ENCODE assay signal across 17 cellular contexts in the genomic region with DNA sequence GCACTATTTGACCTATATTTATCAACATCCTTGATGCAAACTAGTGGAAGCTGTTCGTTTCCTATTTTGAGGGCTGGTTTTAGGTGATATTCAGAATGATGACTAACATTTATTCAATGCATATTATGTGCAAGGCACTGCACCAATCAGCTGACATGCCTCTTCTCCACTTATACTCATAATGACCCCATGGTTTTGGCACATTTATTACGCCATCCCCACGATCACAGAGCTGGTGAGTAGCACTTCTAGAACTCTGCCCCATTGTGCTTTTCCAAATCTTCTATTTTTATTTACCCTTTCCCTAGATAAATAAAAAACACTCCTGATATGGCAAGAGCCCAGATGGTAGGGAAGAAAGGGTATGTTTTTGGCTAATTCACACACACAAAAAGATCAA. TPM values are rescaled to one million over a fixed set of nuclear protein-coding genes. Genes with fewer than 3 reads are reported as not detected.
DNase-seq lines count a peak whose midpoint lies in the region; ATAC-seq, FAIRE-seq and TF ChIP-seq lines count a peak whose summit lies in the region.
"Had no signal": no experiment of that assay in that cellular context is flagged by ENCODE, and none has a peak within 500 bp of the region (broad histone marks: within the 10 kb centered on the region; RNA-seq: fewer than 3 reads in every experiment).

No MANE protein-coding gene starts in this region.

- no peak overlapping the region for H3K4me3 Mint-ChIP-seq in activated naive CD8-positive, alpha-beta T cell treated with anti-CD3 and anti-CD28 coated beads for 36 hours
- H3K4me3 Mint-ChIP-seq: B cell; CD8-positive, alpha-beta T cell; GM23338; HFFc6 had no signal

- no peak for TF ChIP-seq CTCF in bronchial epithelial cell (IDR thresholded peaks at IDR 0.05; ENCODE audit: insufficient read depth, low read length, severe bottlenecking)
- TF ChIP-seq CTCF in fibroblast of villous mesenchyme (IDR thresholded peaks at IDR 0.05; ENCODE audit: insufficient read depth, low read depth, low read length): no peak

- no peak overlapping the region for H3K27ac Mint-ChIP-seq in activated naive CD8-positive, alpha-beta T cell treated with anti-CD3 and anti-CD28 coated beads for 36 hours
- H3K27ac Mint-ChIP-seq: B cell; CD8-positive, alpha-beta T cell; GM23338; HFFc6 had no signal

- FAIRE-seq in GM18507 (lab: Jason Lieb, UNC) (peak; percentile 62), bronchial epithelial cell (lab: Jason Lieb, UNC) (no peak)
- FAIRE-seq: G401.6, GM12891, H54 had no signal

- ATAC-seq in HG02884 (IDR thresholded peaks at IDR 0.05; ENCODE audit: unreplicated experiment): no peak
- ATAC-seq: CD8-positive, alpha-beta T cell; GM23338; HCT116 had no signal

- no peaks in the 10 kb centered on the region for H3K36me3 ChIP-seq in bronchial epithelial cell (ENCODE audit: control insufficient read depth, insufficient read depth, low read length)
- H3K36me3 ChIP-seq: BLaER1 treated with 17β-estradiol and CSF1 and Interleukin-3, amounts not matched to agents 10 nM and 100 nM had no signal

- H3K36me3 Mint-ChIP-seq in activated naive CD8-positive, alpha-beta T cell treated with anti-CD3 and anti-CD28 coated beads for 36 hours: no peaks in the 10 kb centered on the region

- H3K9me3 Mint-ChIP-seq in activated naive CD8-positive, alpha-beta T cell treated with anti-CD3 and anti-CD28 coated beads for 36 hours: no peaks in the 10 kb centered on the region
- H3K9me3 Mint-ChIP-seq: CD8-positive, alpha-beta T cell; GM23338; HFFc6 had no signal

- H3K27me3 Mint-ChIP-seq in activated naive CD8-positive, alpha-beta T cell treated with anti-CD3 and anti-CD28 coated beads for 36 hours: no peaks in the 10 kb centered on the region
- H3K27me3 Mint-ChIP-seq: B cell had no signal

- DNase-seq in GM18507 (ENCODE audit: extremely low spot score, insufficient read length, low read depth) (no peak), HCEC 1CT (peak; percentile 14), bronchial epithelial cell (ENCODE audit: low read depth) (peak; percentile 25), fibroblast of villous mesenchyme (ENCODE audit: low read depth) (peak; percentile 7), LoVo (ENCODE audit: low spot score) (no peak)
- DNase-seq in activated naive CD8-positive, alpha-beta T cell treated with anti-CD3 and anti-CD28 coated beads for 36 hours: no peak
- DNase-seq: Calu3; CD8-positive, alpha-beta T cell; HFFc6 had no signal

- peaks cover 2% of the 10 kb centered on the region for H3K4me1 Mint-ChIP-seq in activated naive CD8-positive, alpha-beta T cell treated with anti-CD3 and anti-CD28 coated beads for 36 hours
- H3K4me1 Mint-ChIP-seq: B cell, GM23338 had no signal

- H3K4me3 ChIP-seq in bronchial epithelial cell (ENCODE audit: low read depth, low read length) (no peak overlapping the region), fibroblast of villous mesenchyme (ENCODE audit: low read depth, low read length) (no peak overlapping the region)
- H3K4me3 ChIP-seq: BLaER1 treated with 17β-estradiol and CSF1 and Interleukin-3, amounts not matched to agents 10 nM and 100 nM; GM23338 had no signal

- H3K27me3 ChIP-seq in bronchial epithelial cell (ENCODE audit: control insufficient read depth, insufficient read depth, low read length): no peaks in the 10 kb centered on the region

RNA-seq across cellular contexts. Expression of a gene that starts 13.1 kb away (rescaled TPM):
- total RNA-seq in bronchial epithelial cell (4.0 and 4.2 TPM in 2 replicates), fibroblast of villous mesenchyme (5.8 and 12.5 TPM in 2 replicates)
- 1 to 10 TPM; 4.0 to 4.1 TPM for total RNA-seq in activated naive CD8-positive, alpha-beta T cell treated with anti-CD3 and anti-CD28 coated beads for 36 hours

Comparison
In these comparisons a context has a peak if more than half of its experiments do, and no peak if none do; other contexts are left out.
1. DNase-seq: peak in HCEC 1CT (single experiment), bronchial epithelial cell (single experiment) and fibroblast of villous mesenchyme (single experiment); none in GM18507 (single experiment), activated naive CD8-positive, alpha-beta T cell treated with anti-CD3 and anti-CD28 coated beads for 36 hours (single experiment) and LoVo (single experiment).